In the genomic region with DNA sequence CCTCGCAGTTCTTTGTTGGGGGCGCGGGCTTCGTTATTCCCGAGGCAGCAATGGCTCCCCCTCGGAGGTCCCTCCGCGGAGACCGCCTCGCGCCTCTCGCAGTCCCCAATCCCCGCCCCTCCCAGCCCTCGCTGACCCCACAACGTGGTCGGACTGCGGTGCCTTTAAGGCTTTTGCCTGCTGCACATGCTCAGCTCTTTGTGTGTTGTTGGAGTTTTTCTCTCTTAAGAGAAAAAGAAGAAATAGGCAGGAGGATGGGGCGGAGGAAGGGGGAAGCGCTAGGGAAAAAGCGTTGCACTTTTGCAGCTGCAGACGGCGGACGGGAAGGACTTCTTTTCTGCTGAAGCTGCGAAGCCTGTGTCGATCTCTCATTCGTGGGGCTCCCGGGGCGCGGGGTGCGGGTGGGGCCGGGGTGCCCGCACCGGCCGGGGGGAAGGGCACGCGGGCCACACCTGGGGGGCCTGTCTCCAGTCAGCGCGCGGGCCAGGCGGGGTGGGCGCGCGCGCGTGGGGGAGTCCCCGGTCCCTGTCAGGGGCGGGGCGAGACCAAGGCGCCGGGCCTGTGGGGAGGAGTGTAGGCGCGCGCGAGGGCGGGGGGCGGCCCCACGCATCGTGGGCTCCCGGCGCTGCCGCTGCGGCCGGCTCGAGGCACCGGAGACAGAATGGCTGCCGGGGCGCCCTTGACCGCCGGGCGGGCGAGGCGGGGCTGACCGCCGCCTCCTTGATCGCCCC, we compare ENCODE assay signal across 8 cellular contexts. TPM values are rescaled to one million over a fixed set of nuclear protein-coding genes. Genes with fewer than 3 reads are reported as not detected.
DNase-seq lines count a peak whose midpoint lies in the region; ATAC-seq and TF ChIP-seq lines count a peak whose summit lies in the region.

No MANE protein-coding gene starts in this region.

- peak; percentile 83 for ATAC-seq in activated CD8-positive, alpha-beta memory T cell treated with anti-CD3 and anti-CD28 coated beads, Interleukin-2, amount 10 ng/mL, durations not matched to agents 7 days and 5 days
- ATAC-seq in naive thymus-derived CD8-positive, alpha-beta T cell, result peak; percentile 80 to 81

- H3K4me1 Mint-ChIP-seq in activated CD8-positive, alpha-beta memory T cell treated with anti-CD3 and anti-CD28 coated beads, Interleukin-2, amount 10 ng/mL, durations not matched to agents 7 days and 5 days, result peaks cover 10% of the 10 kb centered on the region
- H3K4me1 Mint-ChIP-seq in naive thymus-derived CD8-positive, alpha-beta T cell, result peaks cover 5 to 14% (median 11%) of the 10 kb centered on the region in 4 donors

- peak overlapping the region; percentile 67 for H3K4me3 Mint-ChIP-seq in activated CD8-positive, alpha-beta memory T cell treated with anti-CD3 and anti-CD28 coated beads, Interleukin-2, amount 10 ng/mL, durations not matched to agents 7 days and 5 days
- peak overlapping the region; percentile 76 to 90 (median 80) for H3K4me3 Mint-ChIP-seq in naive thymus-derived CD8-positive, alpha-beta T cell

- H3K4me3 ChIP-seq in H7 (ENCODE audit: insufficient read depth, low read depth, low read length) (peak overlapping the region; percentile 84), LNCaP clone FGC (ENCODE audit: low read depth, low read length) (peak overlapping the region; percentile 54)

- POLR2A ChIA-PET in naive thymus-derived CD8-positive, alpha-beta T cell (lab: Charles Lee), result no interaction called here

- H3K36me3 Mint-ChIP-seq in activated CD8-positive, alpha-beta memory T cell treated with anti-CD3 and anti-CD28 coated beads, Interleukin-2, amount 10 ng/mL, durations not matched to agents 7 days and 5 days, result no peaks in the 10 kb centered on the region
- H3K36me3 Mint-ChIP-seq in naive thymus-derived CD8-positive, alpha-beta T cell, result no peaks in the 10 kb centered on the region

- no peaks in the 10 kb centered on the region for H3K36me3 ChIP-seq in H7 (replicated peaks; ENCODE audit: control insufficient read depth, insufficient read depth, low read length)

- peaks cover 16% of the 10 kb centered on the region for H3K27me3 ChIP-seq in H7 (ENCODE audit: control insufficient read depth, insufficient read depth, low read length)

- no peak overlapping the region for H3K27ac Mint-ChIP-seq in activated CD8-positive, alpha-beta memory T cell treated with anti-CD3 and anti-CD28 coated beads, Interleukin-2, amount 10 ng/mL, durations not matched to agents 7 days and 5 days
- no peak overlapping the region for H3K27ac Mint-ChIP-seq in naive thymus-derived CD8-positive, alpha-beta T cell

- CTCF ChIA-PET in activated CD8-positive, alpha-beta memory T cell treated with anti-CD3 and anti-CD28 coated beads, Interleukin-2, amount 10 ng/mL, durations not matched to agents 7 days and 5 days (lab: Charles Lee), result no interaction called here

- DNase-seq in NCI-H1417 (lab: John Stamatoyannopoulos, UW) (peak; percentile 64 to 74 (median 71)), NCI-H1417 treated with DMSO at 0.1 percent for 48 hours (lab: John Stamatoyannopoulos, UW) (no peak), H7 (peak; percentile 81), LNCaP clone FGC (ENCODE audit: low read depth) (no peak), fibroblast of gingiva (ENCODE audit: low read depth) (peak; percentile 32), RKO (ENCODE audit: low spot score) (no peak)
- DNase-seq in activated CD8-positive, alpha-beta memory T cell treated with anti-CD3 and anti-CD28 coated beads, Interleukin-2, amount 10 ng/mL, durations not matched to agents 7 days and 5 days, result no peak
- peak in 8 of 10 donors; percentile 1 to 63 (median 22) for DNase-seq in naive thymus-derived CD8-positive, alpha-beta T cell

- no peaks in the 10 kb centered on the region for H3K9me3 Mint-ChIP-seq in activated CD8-positive, alpha-beta memory T cell treated with anti-CD3 and anti-CD28 coated beads, Interleukin-2, amount 10 ng/mL, durations not matched to agents 7 days and 5 days (ENCODE audit: low read depth)
- peaks cover 0 to 9% (median 2%) of the 10 kb centered on the region in 9 donors for H3K9me3 Mint-ChIP-seq in naive thymus-derived CD8-positive, alpha-beta T cell

- peaks cover 64% of the 10 kb centered on the region for H3K27me3 Mint-ChIP-seq in activated CD8-positive, alpha-beta memory T cell treated with anti-CD3 and anti-CD28 coated beads, Interleukin-2, amount 10 ng/mL, durations not matched to agents 7 days and 5 days
- H3K27me3 Mint-ChIP-seq in naive thymus-derived CD8-positive, alpha-beta T cell, result peaks cover 30 to 63% (median 47%) of the 10 kb centered on the region in 5 donors

- TF ChIP-seq CTCF in LNCaP clone FGC (IDR thresholded peaks at IDR 0.05; ENCODE audit: control insufficient read depth, extremely low read depth, insufficient read depth), result no peak

RNA-seq across cellular contexts. Expression of gene ATRNL1, which starts 0.4 kb away (rescaled TPM):
- total RNA-seq in H7 (2014; rRNA removed; shearing (Covaris generic)), result 35.1 and 68.1 TPM in 2 replicates
- total RNA-seq in activated CD8-positive, alpha-beta memory T cell treated with anti-CD3 and anti-CD28 coated beads, Interleukin-2, amount 10 ng/mL, durations not matched to agents 7 days and 5 days, result under 1 TPM; 0.35 to 0.87 TPM
- not detected for total RNA-seq in naive thymus-derived CD8-positive, alpha-beta T cell
- not detected for polyA plus RNA-seq in naive thymus-derived CD8-positive, alpha-beta T cell

Comparison
In these comparisons a context has a peak if more than half of its experiments do, and no peak if none do; other contexts are left out.
1. DNase-seq: peak in NCI-H1417 (3 of 3), H7 (single experiment), fibroblast of gingiva (single experiment) and naive thymus-derived CD8-positive, alpha-beta T cell (8 of 10); none in NCI-H1417 treated with DMSO at 0.1 percent for 48 hours (single experiment), LNCaP clone FGC (single experiment), activated CD8-positive, alpha-beta memory T cell treated with anti-CD3 and anti-CD28 coated beads, Interleukin-2, amount 10 ng/mL, durations not matched to agents 7 days and 5 days (single experiment) and RKO (single experiment).
2. RNA of gene ATRNL1, which starts 0.4 kb away (total RNA-seq): 35.1 to 68.1 TPM in H7; 0.35 to 0.87 TPM in activated CD8-positive, alpha-beta memory T cell treated with anti-CD3 and anti-CD28 coated beads, Interleukin-2, amount 10 ng/mL, durations not matched to agents 7 days and 5 days and not detected in naive thymus-derived CD8-positive, alpha-beta T cell; every median in the first group is over 10 times any median in the second.